In genomic region chr7:140479739-140480084, GRCh38 we compare ENCODE assay signal across 8 cellular contexts. TPM values are rescaled to one million over a fixed set of nuclear protein-coding genes. Genes with fewer than 3 reads are reported as not detected.
DNase-seq lines count a peak whose midpoint lies in the region; ATAC-seq and TF ChIP-seq lines count a peak whose summit lies in the region.

No MANE protein-coding gene starts in this region.

- no peaks in the 10 kb centered on the region for H3K27me3 ChIP-seq in CD8-positive, alpha-beta memory T cell (ENCODE audit: insufficient read depth, low read length, poor library complexity, severe bottlenecking)
- H3K27me3 ChIP-seq in effector memory CD4-positive, alpha-beta T cell (replicated peaks; ENCODE audit: control insufficient read depth, insufficient read depth, low read length, poor library complexity, severe bottlenecking) = no peaks in the 10 kb centered on the region
- H3K27me3 ChIP-seq in neutrophil = peaks cover under 1% of the 10 kb centered on the region

- H3K36me3 Mint-ChIP-seq in CD8-positive, alpha-beta memory T cell = peaks cover 0 to 12% (median 2%) of the 10 kb centered on the region in 3 donors

- H3K9me3 Mint-ChIP-seq in CD8-positive, alpha-beta memory T cell = no peaks in the 10 kb centered on the region

- DNase-seq in CD8-positive, alpha-beta memory T cell = no peak
- DNase-seq in effector memory CD4-positive, alpha-beta T cell = no peak
- DNase-seq in AG08395 (ENCODE audit: low spot score) (no peak), NCI-H774 (lab: John Stamatoyannopoulos, UW) (no peak), occipital lobe (lab: John Stamatoyannopoulos, UW) (no peak)

- H3K9me3 ChIP-seq in CD8-positive, alpha-beta memory T cell (ENCODE audit: low read length) = no peaks in the 10 kb centered on the region
- no peaks in the 10 kb centered on the region for H3K9me3 ChIP-seq in KOPT-K1 (ENCODE audit: insufficient read depth, low read length, poor library complexity, severe bottlenecking)
- H3K9me3 ChIP-seq in effector memory CD4-positive, alpha-beta T cell (ENCODE audit: control insufficient read depth, low read length) = no peaks in the 10 kb centered on the region
- no peaks in the 10 kb centered on the region for H3K9me3 ChIP-seq in neutrophil

- H3K4me1 Mint-ChIP-seq in CD8-positive, alpha-beta memory T cell = peaks cover 23 to 35% (median 34%) of the 10 kb centered on the region in 3 donors

- peak overlapping the region; percentile 90 to 99 (median 97) for H3K27ac Mint-ChIP-seq in CD8-positive, alpha-beta memory T cell

- peak overlapping the region; percentile 94 to 100 (median 99) for H3K4me3 Mint-ChIP-seq in CD8-positive, alpha-beta memory T cell

- peak overlapping the region; percentile 75 for H3K4me3 ChIP-seq in CD8-positive, alpha-beta memory T cell (ENCODE audit: low read length)
- peak overlapping the region; percentile 91 for H3K4me3 ChIP-seq in effector memory CD4-positive, alpha-beta T cell (ENCODE audit: insufficient read depth, low read depth, low read length, poor library complexity, severe bottlenecking)
- H3K4me3 ChIP-seq in neutrophil (ENCODE audit: low read depth in 1 of 2, low read length in 1 of 2) = peak overlapping the region; percentile 96

- POLR2A ChIA-PET in CD8-positive, alpha-beta memory T cell (lab: Charles Lee) = interaction anchor here (0.6 to 1.2 kb wide), 4 partner anchors 55 to 535 kb away, joined by 3 to 5 read pairs (median 4); partner anchors contain the start of genes KDM7A and MRPS33

- H3K27ac ChIP-seq in CD8-positive, alpha-beta memory T cell (ENCODE audit: low read depth, low read length) = peak overlapping the region; percentile 88
- H3K27ac ChIP-seq in KOPT-K1 (ENCODE audit: low read depth, low read length, poor library complexity, severe bottlenecking) (peak overlapping the region; percentile 77), neutrophil (peak overlapping the region; percentile 96)
- H3K27ac ChIP-seq in effector memory CD4-positive, alpha-beta T cell (ENCODE audit: insufficient read depth, low read length, poor library complexity, severe bottlenecking) = peak overlapping the region; percentile 73

- H3K36me3 ChIP-seq in CD8-positive, alpha-beta memory T cell (ENCODE audit: insufficient read depth, low read length) = no peaks in the 10 kb centered on the region
- H3K36me3 ChIP-seq in KOPT-K1 (ENCODE audit: insufficient read depth, low read length) = no peaks in the 10 kb centered on the region
- H3K36me3 ChIP-seq in effector memory CD4-positive, alpha-beta T cell (ENCODE audit: control insufficient read depth, insufficient read depth, low read length) = no peaks in the 10 kb centered on the region
- H3K36me3 ChIP-seq in neutrophil = peaks cover 6% of the 10 kb centered on the region

- no peak for ATAC-seq in GM18867 (IDR thresholded peaks at IDR 0.05; ENCODE audit: unreplicated experiment)

- H3K4me1 ChIP-seq in CD8-positive, alpha-beta memory T cell (ENCODE audit: insufficient read depth, low read length) = peaks cover 26% of the 10 kb centered on the region
- peaks cover 15% of the 10 kb centered on the region for H3K4me1 ChIP-seq in effector memory CD4-positive, alpha-beta T cell (ENCODE audit: control insufficient read depth, insufficient read depth, low read length, poor library complexity, severe bottlenecking)
- H3K4me1 ChIP-seq in neutrophil (ENCODE audit: control insufficient read depth in 1 of 2, insufficient read depth in 1 of 2, low read depth in 1 of 2, low read length in 1 of 2) = peaks cover 27 to 30% of the 10 kb centered on the region in 2 experiments

- no peak for TF ChIP-seq CTCF in neutrophil (IDR thresholded peaks at IDR 0.05)

- CTCF ChIA-PET in CD8-positive, alpha-beta memory T cell (lab: Charles Lee) = interaction anchor here (1.2 to 2.7 kb wide), 3 partner anchors 9 to 38 kb away, joined by 3 to 18 read pairs (median 4); no protein-coding TSS in a partner anchor

- H3K27me3 Mint-ChIP-seq in CD8-positive, alpha-beta memory T cell = peaks cover 0 to 5% of the 10 kb centered on the region in 2 donors

RNA-seq across cellular contexts. Expression of gene MKRN1, which starts 0.4 kb away (rescaled TPM):
- total RNA-seq in CD8-positive, alpha-beta memory T cell = 10 to 100 TPM; 66.3 to 67.5 TPM
- polyA plus RNA-seq in CD8-positive, alpha-beta memory T cell = 115 TPM
- total RNA-seq in occipital lobe = 89.2 TPM
